ENCODE assay signal across 28 cellular contexts in the genomic region with DNA sequence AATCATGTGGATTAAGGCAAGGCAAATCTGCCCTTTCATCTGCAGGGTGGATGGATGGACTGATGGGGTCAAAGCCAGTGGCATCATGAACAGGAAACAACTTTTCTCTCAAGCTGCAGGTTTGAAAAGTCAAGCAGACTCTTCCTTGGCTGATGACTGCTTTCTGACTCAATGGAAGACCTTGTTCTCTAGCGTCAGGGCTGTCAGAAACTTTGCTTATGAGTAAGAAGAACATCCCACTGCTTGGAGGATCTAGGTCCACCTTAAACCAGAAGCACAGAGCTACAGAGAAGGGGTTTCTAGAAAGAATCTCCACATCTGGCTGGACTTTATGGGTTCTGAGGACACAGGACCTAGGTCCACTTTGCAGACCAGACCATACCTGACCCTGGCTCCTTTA. TPM values are rescaled to one million over a fixed set of nuclear protein-coding genes. Genes with fewer than 3 reads are reported as not detected.
"Had no signal": no experiment of that assay in that cellular context is flagged by ENCODE, and none has a peak within 500 bp of the region (broad histone marks: within the 10 kb centered on the region; RNA-seq: fewer than 3 reads in every experiment).

No MANE protein-coding gene starts in this region.

- H3K9me3 ChIP-seq: gastrocnemius medialis, heart right ventricle, neutrophil, psoas muscle, spleen, tibial artery, upper lobe of left lung, uterus had no signal

- H3K4me3 Mint-ChIP-seq: naive thymus-derived CD8-positive, alpha-beta T cell had no signal

- H3K4me3 ChIP-seq: gastrocnemius medialis, heart right ventricle, psoas muscle, spleen, tibial artery, upper lobe of left lung, uterus had no signal

- DNase-seq: effector memory CD4-positive, alpha-beta T cell; gastrocnemius medialis; heart right ventricle; hypothalamus; kidney glomerular epithelial cell; naive thymus-derived CD8-positive, alpha-beta T cell; psoas muscle; retina; spleen; stimulated activated CD4-positive, alpha-beta T cell treated with anti-CD3 and anti-CD28 coated beads, Interleukin-15, amount 100 ng/mL, for 24 hours; stimulated activated CD4-positive, alpha-beta T cell treated with anti-CD3 and anti-CD28 coated beads, Interleukin-1b, Interleukin-23, amount 100 ng/mL, for 48 hours; stimulated activated CD4-positive, alpha-beta T cell treated with anti-CD3 and anti-CD28 coated beads, Interleukin-4, amount 100 ng/mL, for 4 hours; stimulated activated naive CD4-positive, alpha-beta T cell; tibial artery; upper lobe of left lung; uterus had no signal

- ATAC-seq: esophagus mucosa; gastrocnemius medialis; heart right ventricle; naive thymus-derived CD8-positive, alpha-beta T cell; psoas muscle; sciatic nerve had no signal

- H3K9me3 Mint-ChIP-seq: naive thymus-derived CD8-positive, alpha-beta T cell had no signal

- H3K4me1 ChIP-seq: gastrocnemius medialis, psoas muscle, tibial artery, uterus had no signal

- H3K36me3 ChIP-seq: gastrocnemius medialis, heart right ventricle, neutrophil, spleen, tibial artery, upper lobe of left lung, uterus had no signal

- H3K27me3 ChIP-seq: tibial artery, upper lobe of left lung, uterus had no signal

- H3K27ac ChIP-seq: gastrocnemius medialis, heart right ventricle, neutrophil, psoas muscle, spleen, tibial artery, upper lobe of left lung, uterus had no signal

RNA-seq across cellular contexts. Expression of a gene that starts 36.3 kb away (rescaled TPM):
- total RNA-seq: esophagus mucosa; fibroblast of villous mesenchyme; gastrocnemius medialis; heart right ventricle; liver; lung microvascular endothelial cell; mesenteric fat pad; mononuclear cell; naive thymus-derived CD8-positive, alpha-beta T cell; osteoblast; psoas muscle; sciatic nerve; skeletal muscle tissue; spleen; temporal lobe; uterus had no signal
- polyA plus RNA-seq: heart right ventricle; liver; naive thymus-derived CD8-positive, alpha-beta T cell; neural cell; psoas muscle; spleen had no signal
